In genomic region chr3:53412953-53413352, GRCh38 we compare ENCODE assay signal across 29 cellular contexts.
DNase-seq lines count a peak whose midpoint lies in the region; ATAC-seq, FAIRE-seq and TF ChIP-seq lines count a peak whose summit lies in the region.
"Had no signal": no experiment of that assay in that cellular context is flagged by ENCODE, and none has a peak within 500 bp of the region (broad histone marks: within the 10 kb centered on the region; RNA-seq: fewer than 3 reads in every experiment).

No MANE protein-coding gene starts in this region.

- no peak overlapping the region for H3K4me3 ChIP-seq in HepG2 (replicated peaks in 1 of 3; ENCODE audit: insufficient read depth in 1 of 3, low read depth in 2 of 3, low read length in 3 of 3)
- no peak overlapping the region for H3K4me3 ChIP-seq in right lobe of liver
- H3K4me3 ChIP-seq: A549, BLaER1, GM12878 had no signal

- TF ChIP-seq EP300 in HepG2 (IDR thresholded peaks at IDR 0.05; ENCODE audit: low read depth in 2 of 2, low read length in 2 of 2), result no peak
- TF ChIP-seq EP300 in HepG2 (CRISPR knock-in tag; IDR thresholded peaks at IDR 0.05; ENCODE audit: borderline replicate concordance), result no peak

- TF ChIP-seq RAD21 in HepG2 (CRISPR knock-in tag; IDR thresholded peaks at IDR 0.05), result no peak

- H3K27me3 ChIP-seq in HepG2 (ENCODE audit: control insufficient read depth in 1 of 2, insufficient read depth in 2 of 2, low read length in 2 of 2) (no peaks in the 10 kb centered on the region; a peak in 1 of 5 replicates), right lobe of liver (no peaks in the 10 kb centered on the region)
- H3K27me3 ChIP-seq: BE2C, BLaER1 had no signal

- no peaks in the 10 kb centered on the region for H3K36me3 ChIP-seq in HepG2 (replicated peaks in 1 of 2; ENCODE audit: control insufficient read depth in 1 of 2, insufficient read depth in 2 of 2, low read length in 2 of 2)
- H3K36me3 ChIP-seq in right lobe of liver, result no peaks in the 10 kb centered on the region
- H3K36me3 ChIP-seq: BE2C, BLaER1 had no signal

- FAIRE-seq in HepG2 (lab: Jason Lieb, UNC), result no peak
- FAIRE-seq: A549, GM12878, GM12892, GM18507, GM19239 had no signal

- TF ChIP-seq POLR2A in HepG2 (IDR thresholded peaks at IDR 0.05; ENCODE audit: insufficient read depth in 1 of 2, low read depth in 2 of 2, low read length in 2 of 2) (no peak), right lobe of liver (IDR thresholded peaks at IDR 0.05) (no peak)

- H3K27me3 Mint-ChIP-seq in WTC11 (ENCODE audit: low read depth), result no peaks in the 10 kb centered on the region; the same call in none of the 2 replicates

- H3K79me2 ChIP-seq in HepG2 (ENCODE audit: insufficient read depth, low read length), result no peaks in the 10 kb centered on the region

- TF ChIP-seq CTCF in HepG2 (CRISPR knock-in tag; IDR thresholded peaks at IDR 0.05), result no peak
- TF ChIP-seq CTCF in right lobe of liver (IDR thresholded peaks at IDR 0.05), result no peak
- no peak for TF ChIP-seq CTCF in WTC11 (IDR thresholded peaks at IDR 0.05)

- no peak overlapping the region for H3K4me2 ChIP-seq in HepG2 (ENCODE audit: low read depth, low read length)
- H3K4me2 ChIP-seq: A549, BLaER1 had no signal

- H3K4me1 Mint-ChIP-seq in WTC11, result no peaks in the 10 kb centered on the region
- H3K4me1 Mint-ChIP-seq: CD14-positive monocyte; CD4-positive, alpha-beta memory T cell; CD4-positive, CD25-positive, alpha-beta regulatory T cell; CD8-positive, alpha-beta memory T cell had no signal

- H2AFZ ChIP-seq in HepG2 (ENCODE audit: low read length), result no peak overlapping the region

- H3K36me3 Mint-ChIP-seq in WTC11, result peaks cover 11% of the 10 kb centered on the region
- H3K36me3 Mint-ChIP-seq: CD14-positive monocyte; CD4-positive, CD25-positive, alpha-beta regulatory T cell had no signal

- BruUV-seq in HepG2 (replicated peaks; lab: Mats Ljungman, UMichigan), result no TSS peak

- H3K9me3 Mint-ChIP-seq in WTC11, result peaks cover 39% of the 10 kb centered on the region

- intact Hi-C loops in HepG2 (cut with micrococcal nuclease; ENCODE audit: unreplicated experiment) (no loop called here), right lobe of liver (cut with DNase I) (no loop called here)

- POLR2A ChIA-PET in HepG2 (lab: Yijun Ruan, JAX) (no interaction called here), WTC11 (lab: Charles Lee) (no interaction called here)

- H3K9me3 ChIP-seq in HepG2 (ENCODE audit: low read length) (peaks cover 19% of the 10 kb centered on the region), right lobe of liver (peaks cover 0 to 2% (median 0%) of the 10 kb centered on the region in 4 donors)
- H3K9me3 ChIP-seq: BE2C had no signal

- ATAC-seq in HepG2 (no peak), right lobe of liver (no peak), WTC11 (no peak), HG02610 (IDR thresholded peaks at IDR 0.05; ENCODE audit: unreplicated experiment) (no peak), GM18873 (IDR thresholded peaks at IDR 0.05; ENCODE audit: low FRiP score, unreplicated experiment) (no peak)
- ATAC-seq: A549, GM12878 had no signal

- no peaks in the 10 kb centered on the region for H4K20me1 ChIP-seq in HepG2 (ENCODE audit: insufficient read depth, low read length)
- H4K20me1 ChIP-seq: BLaER1 had no signal

- CTCF ChIA-PET in HepG2 (lab: Yijun Ruan, JAX; ENCODE audit: low intra/inter-chr PET ratio, low total read pairs), result no interaction called here
- CTCF ChIA-PET in WTC11 (lab: Charles Lee), result no interaction called here

- in situ Hi-C loops in HepG2 (cut with HindIII; ENCODE audit: extremely low pct_ligation_motif_present, low pct_unique_long_range_greater_than_20kb), result no loop called here

- no peak overlapping the region for H3K27ac Mint-ChIP-seq in WTC11
- H3K27ac Mint-ChIP-seq: CD14-positive monocyte; CD4-positive, alpha-beta memory T cell; CD8-positive, alpha-beta memory T cell had no signal

- no peak overlapping the region for H3K9ac ChIP-seq in HepG2 (ENCODE audit: insufficient read depth, low read depth, low read length)
- H3K9ac ChIP-seq: BLaER1 had no signal

- H3K27ac ChIP-seq in HepG2 (ENCODE audit: extremely low read length, insufficient read depth, low read length) (no peak overlapping the region), right lobe of liver (no peak overlapping the region)
- H3K27ac ChIP-seq: 22Rv1, A549, BLaER1 had no signal

- no peak overlapping the region for H3K4me3 Mint-ChIP-seq in WTC11
- H3K4me3 Mint-ChIP-seq: CD14-positive monocyte; CD4-positive, alpha-beta memory T cell; CD4-positive, CD25-positive, alpha-beta regulatory T cell; CD8-positive, alpha-beta memory T cell had no signal

- H3K4me1 ChIP-seq in HepG2 (ENCODE audit: insufficient read depth, low read length) (no peaks in the 10 kb centered on the region), right lobe of liver (no peaks in the 10 kb centered on the region)
- H3K4me1 ChIP-seq: A549, BE2C, BLaER1 had no signal

- DNase-seq in HepG2 (ENCODE audit: low spot score), result no peak
- DNase-seq in right lobe of liver, result no peak
- peak; percentile 2 for DNase-seq in MV-4-11 (lab: John Stamatoyannopoulos, UW)
- DNase-seq in WTC11 (ENCODE audit: low spot score), result no peak
- peak; percentile 3 for DNase-seq in left kidney (ENCODE audit: low read depth, low spot score)
- DNase-seq in GOT3 (lab: John Stamatoyannopoulos, UW), result no peak
- DNase-seq: BE2C; C1 segment of cervical spinal cord; CD4-positive, alpha-beta memory T cell; CD4-positive, CD25-positive, alpha-beta regulatory T cell; CD8-positive, alpha-beta memory T cell; COR-L47; DMS 273 treated with DMSO at 0.1 percent for 48 hours; DMS153; DMS53; DMS79; DND-41; EL; GDM1 had no signal

TF ChIP-seq in HepG2, 621 proteins besides CTCF, POLR2A, EP300 and RAD21:
- TF ChIP-seq PHF21A (CRISPR knock-in tag; IDR thresholded peaks at IDR 0.05), result no peak
- peak; percentile 98 for TF ChIP-seq ZNF317 (CRISPR knock-in tag; IDR thresholded peaks at IDR 0.05)
- no peak for TF ChIP-seq TEAD2 (CRISPR knock-in tag; IDR thresholded peaks at IDR 0.05)

TF ChIP-seq in WTC11, 78 proteins besides CTCF, POLR2A, EP300 and RAD21:
- TF ChIP-seq PRDM15 (CRISPR knock-in tag; IDR thresholded peaks at IDR 0.05), result no peak
- no peak for TF ChIP-seq GRHL2 (CRISPR knock-in tag; IDR thresholded peaks at IDR 0.05; ENCODE audit: insufficient replicate concordance, severe bottlenecking)
- TF ChIP-seq ZSCAN18 (CRISPR knock-in tag; IDR thresholded peaks at IDR 0.05), result no peak
- TF ChIP-seq ZNF317 (CRISPR knock-in tag; IDR thresholded peaks at IDR 0.05; ENCODE audit: borderline replicate concordance, low read depth), result peak; percentile 94

Comparison
In these comparisons a context has a peak if more than half of its experiments do, and no peak if none do; other contexts are left out.
1. DNase-seq: peak in MV-4-11 (single experiment) and left kidney (single experiment); none in HepG2 (single experiment), right lobe of liver (0 of 3), WTC11 (single experiment) and GOT3 (single experiment).
2. Of the 50 proteins assayed by ChIP-seq in both HepG2 and WTC11: peak only in HepG2: none; only in WTC11: none; in both: ZNF317; in neither: 49.